ENCODE assay signal across 1 cellular context in the genomic region with DNA sequence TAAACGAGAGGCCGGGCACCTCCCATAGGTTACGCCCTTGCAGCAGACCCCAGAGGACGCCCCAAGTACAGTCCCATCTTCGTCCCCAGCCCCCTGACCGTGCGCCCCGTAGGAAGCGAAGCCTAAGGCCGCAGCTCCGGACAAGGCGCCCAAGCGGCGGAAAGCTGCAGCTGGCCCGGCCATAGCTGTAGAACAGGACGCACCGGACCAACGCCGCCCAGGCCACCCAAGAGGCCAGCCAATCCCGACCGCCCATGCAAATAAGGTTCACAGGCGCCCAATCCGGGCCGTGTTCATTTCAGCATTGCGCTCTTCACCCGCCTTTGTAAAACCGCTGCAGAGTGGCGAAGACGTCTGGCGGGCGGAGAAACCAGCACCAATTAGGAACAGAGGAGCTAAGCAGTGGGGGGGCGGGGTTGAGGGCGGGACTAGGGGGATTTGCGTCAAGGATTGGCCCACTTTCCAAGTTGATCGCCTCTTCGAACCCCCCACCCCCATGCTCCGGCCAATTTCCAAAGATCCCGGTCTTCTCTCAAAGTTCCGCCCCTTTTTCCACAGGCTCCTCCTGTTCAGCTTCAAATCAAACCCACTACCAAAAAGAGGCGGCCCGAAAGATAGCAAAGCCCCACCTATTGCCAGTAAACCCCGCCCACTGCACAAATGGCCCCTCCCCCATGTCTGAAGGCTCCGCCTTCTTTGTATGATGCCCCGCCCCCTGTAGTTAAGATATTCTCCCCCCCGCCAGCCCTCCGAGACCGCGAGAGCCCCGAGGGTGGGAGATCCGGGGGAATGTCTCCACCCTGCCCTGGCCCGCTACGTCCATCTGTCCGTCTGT.
TF ChIP-seq lines count a peak whose summit lies in the region.

A gene (minus strand): TSS at position 196 of the 835 bp plus-strand sequence. CDS start 13 bp downstream, at position 183.

TF ChIP-seq in HepG2, 621 proteins besides CTCF, POLR2A, EP300 and RAD21 (continued from another document):
- TF ChIP-seq, protein P1, sequence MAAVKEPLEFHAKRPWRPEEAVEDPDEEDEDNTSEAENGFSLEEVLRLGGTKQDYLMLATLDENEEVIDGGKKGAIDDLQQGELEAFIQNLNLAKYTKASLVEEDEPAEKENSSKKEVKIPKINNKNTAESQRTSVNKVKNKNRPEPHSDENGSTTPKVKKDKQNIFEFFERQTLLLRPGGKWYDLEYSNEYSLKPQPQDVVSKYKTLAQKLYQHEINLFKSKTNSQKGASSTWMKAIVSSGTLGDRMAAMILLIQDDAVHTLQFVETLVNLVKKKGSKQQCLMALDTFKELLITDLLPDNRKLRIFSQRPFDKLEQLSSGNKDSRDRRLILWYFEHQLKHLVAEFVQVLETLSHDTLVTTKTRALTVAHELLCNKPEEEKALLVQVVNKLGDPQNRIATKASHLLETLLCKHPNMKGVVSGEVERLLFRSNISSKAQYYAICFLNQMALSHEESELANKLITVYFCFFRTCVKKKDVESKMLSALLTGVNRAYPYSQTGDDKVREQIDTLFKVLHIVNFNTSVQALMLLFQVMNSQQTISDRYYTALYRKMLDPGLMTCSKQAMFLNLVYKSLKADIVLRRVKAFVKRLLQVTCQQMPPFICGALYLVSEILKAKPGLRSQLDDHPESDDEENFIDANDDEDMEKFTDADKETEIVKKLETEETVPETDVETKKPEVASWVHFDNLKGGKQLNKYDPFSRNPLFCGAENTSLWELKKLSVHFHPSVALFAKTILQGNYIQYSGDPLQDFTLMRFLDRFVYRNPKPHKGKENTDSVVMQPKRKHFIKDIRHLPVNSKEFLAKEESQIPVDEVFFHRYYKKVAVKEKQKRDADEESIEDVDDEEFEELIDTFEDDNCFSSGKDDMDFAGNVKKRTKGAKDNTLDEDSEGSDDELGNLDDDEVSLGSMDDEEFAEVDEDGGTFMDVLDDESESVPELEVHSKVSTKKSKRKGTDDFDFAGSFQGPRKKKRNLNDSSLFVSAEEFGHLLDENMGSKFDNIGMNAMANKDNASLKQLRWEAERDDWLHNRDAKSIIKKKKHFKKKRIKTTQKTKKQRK (IDR thresholded peaks at IDR 0.05; ENCODE audit: low read length) = no peak
